11 cellular contexts compared by ENCODE assay signal in the genomic region with DNA sequence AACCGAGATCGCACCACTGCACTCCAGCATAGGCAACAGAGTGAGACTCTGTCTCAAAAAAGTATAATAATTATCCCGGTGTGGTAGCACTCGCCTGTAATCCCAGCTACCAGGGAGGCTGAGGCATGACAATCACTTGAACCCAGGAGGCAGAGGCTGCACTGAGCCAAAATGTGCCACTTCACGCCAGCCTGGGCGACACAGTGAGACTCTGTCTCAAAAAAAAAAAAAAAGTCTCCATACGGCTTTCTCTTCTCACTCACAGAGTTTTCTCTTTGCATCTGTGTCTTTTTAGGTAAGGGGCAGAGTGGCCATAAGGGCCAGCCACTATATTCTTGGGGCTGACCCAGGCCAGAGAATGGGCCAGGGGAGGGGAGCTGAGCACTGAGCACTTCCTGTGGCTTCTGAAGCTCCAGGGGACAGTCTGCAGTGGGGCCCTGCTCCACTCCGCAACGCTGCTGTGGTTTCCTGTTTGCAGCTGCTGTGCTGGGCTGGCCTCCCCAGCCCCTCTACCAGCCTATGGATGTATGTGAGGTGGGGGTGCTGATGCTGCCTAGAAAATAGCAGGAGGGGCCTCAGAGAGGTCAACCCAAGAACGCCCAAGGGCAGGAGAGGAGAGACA. TPM values are rescaled to one million over a fixed set of nuclear protein-coding genes. Genes with fewer than 3 reads are reported as not detected.
DNase-seq lines count a peak whose midpoint lies in the region; ATAC-seq, FAIRE-seq and TF ChIP-seq lines count a peak whose summit lies in the region.
"Had no signal": no experiment of that assay in that cellular context is flagged by ENCODE, and none has a peak within 500 bp of the region (broad histone marks: within the 10 kb centered on the region; RNA-seq: fewer than 3 reads in every experiment).

No MANE protein-coding gene starts in this region.

- no peak for TF ChIP-seq CTCF in WTC11 (IDR thresholded peaks at IDR 0.05)
- TF ChIP-seq CTCF in H1 (IDR thresholded peaks at IDR 0.05; ENCODE audit: control extremely low read depth in 1 of 3, insufficient read depth in 1 of 3, low read depth in 1 of 3, low read length in 3 of 3): no peak

- no peak overlapping the region for H2BK15ac ChIP-seq in H1 (ENCODE audit: low read length)

- H3K4me2 ChIP-seq in H1 (ENCODE audit: insufficient read depth in 1 of 2, low read depth in 2 of 2, low read length in 2 of 2): no peak overlapping the region

- no peak overlapping the region for H2BK5ac ChIP-seq in H1 (ENCODE audit: low read depth, low read length)

- no peak overlapping the region for H3K27ac Mint-ChIP-seq in WTC11

- peak; percentile 50 for DNase-seq in activated T-cell treated with anti-CD3 and anti-CD28 coated beads, Interleukin-2, amount 50 U/mL, for 1 hour
- DNase-seq in activated T-cell treated with anti-CD3 and anti-CD28 coated beads for 4 hours (no peak), WTC11 (ENCODE audit: low spot score) (no peak), H1 (ENCODE audit: low read depth in 1 of 2, low spot score in 2 of 2) (no peak), DMS 273 treated with DMSO at 0.1 percent for 48 hours (lab: John Stamatoyannopoulos, UW) (no peak), NCI-H2029 treated with DMSO at 0.1 percent for 48 hours (lab: John Stamatoyannopoulos, UW) (no peak), NCI-H748 (lab: John Stamatoyannopoulos, UW; ENCODE audit: unreplicated experiment) (no peak), NCI-H1092 treated with DMSO at 0.1 percent for 48 hours (lab: John Stamatoyannopoulos, UW) (no peak)

- peak; percentile 15; the same call in 1 of the 2 replicates for ATAC-seq in WTC11
- ATAC-seq: HCT116 had no signal

- H3K23me2 ChIP-seq in H1 (ENCODE audit: low read depth, low read length): no peaks in the 10 kb centered on the region

- H3K27me3 Mint-ChIP-seq in WTC11 (ENCODE audit: low read depth): no peaks in the 10 kb centered on the region

- no peak for TF ChIP-seq RAD21 in H1 (IDR thresholded peaks at IDR 0.05 in 1 of 2, conservative IDR thresholded peaks at IDR 0.05 in 1 of 2; ENCODE audit: low read depth in 2 of 2, low read length in 2 of 2)

- H3K18ac ChIP-seq in H1 (ENCODE audit: extremely low read depth, low read length): no peak overlapping the region

- no peaks in the 10 kb centered on the region for H3K79me2 ChIP-seq in H1 (ENCODE audit: control insufficient read depth in 1 of 2, insufficient read depth in 2 of 2, low read length in 2 of 2)

- H3K56ac ChIP-seq in H1 (replicated peaks; ENCODE audit: insufficient read length, low read depth, low read length): no peak overlapping the region

- H3K79me1 ChIP-seq in H1 (ENCODE audit: low read depth, low read length): no peaks in the 10 kb centered on the region

- H4K8ac ChIP-seq in H1 (ENCODE audit: extremely low read depth, insufficient read depth, low read length): peak overlapping the region; percentile 59; the same call in 1 of the 2 replicates

- no peaks in the 10 kb centered on the region for H4K20me1 ChIP-seq in H1 (replicated peaks in 1 of 2; ENCODE audit: control insufficient read depth in 1 of 2, insufficient read depth in 2 of 2, low read length in 2 of 2)

- CTCF ChIA-PET in WTC11 (lab: Charles Lee) (interaction anchor here (0.8 to 1.5 kb wide), 2 partner anchors 15 to 17 kb away, joined by 3 to 7 read pairs; no protein-coding TSS in a partner anchor), H1 (lab: Charles Lee; ENCODE audit: partially characterized antibody) (interaction anchor here (0.6 to 9.9 kb wide), 8 partner anchors 16 to 259 kb away, joined by 3 to 92 read pairs (median 3); a partner anchor contains a TSS)

- no peak overlapping the region for H3K9ac ChIP-seq in H1 (replicated peaks in 1 of 4; ENCODE audit: extremely low read depth in 1 of 4, low read depth in 3 of 4, low read length in 3 of 4)

- H4K5ac ChIP-seq in H1 (ENCODE audit: insufficient read length, low read depth, low read length): no peak overlapping the region

- H2BK120ac ChIP-seq in H1 (replicated peaks; ENCODE audit: low read depth, low read length): no peak overlapping the region

- H3K9me3 Mint-ChIP-seq in WTC11: no peaks in the 10 kb centered on the region

- TF ChIP-seq EP300 in H1 (IDR thresholded peaks at IDR 0.05; ENCODE audit: borderline replicate concordance in 1 of 2, low read depth in 2 of 2, low read length in 2 of 2): no peak

- H3K4me3 Mint-ChIP-seq in WTC11: no peak overlapping the region

- 84% methylated on average over 9 of the region's 10 CpGs; no CpG with 5 or more reads in 1 of the 2 experiments for WGBS in H1 (ENCODE audit: extremely low coverage in 1 of 2, insufficient coverage in 1 of 2, insufficient read length in 1 of 2, insufficient replicate concordance in 2 of 2, low coverage in 1 of 2, low lambda C conversion rate in 2 of 2, missing lambda C conversion rate in 1 of 2), 2 experiments

- no peaks in the 10 kb centered on the region for H3K9me3 ChIP-seq in H1 (ENCODE audit: insufficient read depth in 2 of 2, low read depth in 1 of 2, low read length in 1 of 2)

- no peaks in the 10 kb centered on the region for H3K27me3 ChIP-seq in H1 (replicated peaks in 1 of 4; ENCODE audit: control insufficient read depth in 3 of 4, extremely low read depth in 1 of 4, insufficient read depth in 3 of 4, low read length in 3 of 4)

- TF ChIP-seq POLR2A in H1 (IDR thresholded peaks at IDR 0.05; ENCODE audit: control extremely low read depth in 1 of 2, low read depth in 2 of 2, low read length in 2 of 2): no peak

- no peak for FAIRE-seq in H1 (lab: Jason Lieb, UNC)
- FAIRE-seq: islet of Langerhans had no signal

- no peak overlapping the region for H2AK5ac ChIP-seq in H1 (ENCODE audit: low read depth, low read length)

- no peak overlapping the region for H3K14ac ChIP-seq in H1 (ENCODE audit: insufficient read length)

- H3K4me3 ChIP-seq in H1 (ENCODE audit: extremely low read depth in 1 of 4, insufficient read depth in 2 of 4, low read depth in 3 of 4, low read length in 4 of 4): no peak overlapping the region

- H3K4me1 Mint-ChIP-seq in WTC11: 0 out of 2 replicates have a peak, but pooled peaks cover 3% of the 10 kb centered on the region

- H4K91ac ChIP-seq in H1 (replicated peaks; ENCODE audit: insufficient read length, low read length): no peak overlapping the region

- no peaks in the 10 kb centered on the region; a peak in 2 of 7 replicates for H3K4me1 ChIP-seq in H1 (replicated peaks in 1 of 4; ENCODE audit: control insufficient read depth in 3 of 4, insufficient read depth in 4 of 4, low read length in 3 of 4)

- no peak overlapping the region for H3K23ac ChIP-seq in H1 (ENCODE audit: insufficient read length)

- H3K36me3 Mint-ChIP-seq in WTC11: no peaks in the 10 kb centered on the region

- no peaks in the 10 kb centered on the region for H3K36me3 ChIP-seq in H1 (ENCODE audit: control insufficient read depth in 2 of 4, insufficient read depth in 4 of 4, low read length in 3 of 4)

- H2AFZ ChIP-seq in H1 (ENCODE audit: low read length): no peak overlapping the region

- H2BK12ac ChIP-seq in H1 (ENCODE audit: low read depth, low read length): no peak overlapping the region

- POLR2A ChIA-PET in WTC11 (lab: Charles Lee): no interaction called here
- POLR2A ChIA-PET in H1 (lab: Charles Lee; ENCODE audit: partially characterized antibody): interaction anchor here (1.3 to 1.7 kb wide), 3 partner anchors 12 to 18 kb away, joined by 3 to 6 read pairs (median 4); no protein-coding TSS in a partner anchor

- H3K27ac ChIP-seq in H1 (ENCODE audit: low read depth, low read length): no peak overlapping the region

- no peak overlapping the region for H2BK20ac ChIP-seq in H1 (ENCODE audit: low read length)

- H3K4ac ChIP-seq in H1 (replicated peaks; ENCODE audit: insufficient read length, low read depth, low read length): no peak overlapping the region

TF ChIP-seq in WTC11, 78 proteins besides CTCF, POLR2A, EP300 and RAD21 (continues in another document):
- TF ChIP-seq CREB1 (CRISPR knock-in tag; IDR thresholded peaks at IDR 0.05): no peak

TF ChIP-seq in H1, 55 proteins besides CTCF, POLR2A, EP300 and RAD21 (continues in another document):
- no peak for TF ChIP-seq SUZ12 (IDR thresholded peaks at IDR 0.05; ENCODE audit: low read length)
- TF ChIP-seq, protein P1, sequence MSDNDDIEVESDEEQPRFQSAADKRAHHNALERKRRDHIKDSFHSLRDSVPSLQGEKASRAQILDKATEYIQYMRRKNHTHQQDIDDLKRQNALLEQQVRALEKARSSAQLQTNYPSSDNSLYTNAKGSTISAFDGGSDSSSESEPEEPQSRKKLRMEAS (IDR thresholded peaks at IDR 0.05): no peak

RNA-seq across cellular contexts. Expression of a gene that starts 16.2 kb away (rescaled TPM):
- total RNA-seq in WTC11 (2021): 0.11 to 0.23 TPM (median 0.17 TPM) in 3 replicates
- total RNA-seq in H1 (2021; fragmentation: NEBNext Ultra II Directional; extraction: Animal tissue kit (Norgen Biotek cat#: 25700)): 0.19 TPM in 1 of 2 replicates, not detected in the other
- 0.17 and 0.18 TPM in 2 replicates for polyA plus RNA-seq in H1 (2011; rRNA removed)
- 0.25 TPM for polyA plus RNA-seq in H1 (2011; cell fraction: cytosol; rRNA removed)
- 0.37 TPM for polyA plus RNA-seq in H1 (2011; cell fraction: nucleus; rRNA removed)
- polyA plus RNA-seq in H1 (2012, experiment 1 of 2): 0.13 to 0.21 TPM (median 0.17 TPM) in 4 replicates
- 0.10 TPM for polyA plus RNA-seq in H1 (2012, experiment 2 of 2)
- 0.08 TPM for polyA plus RNA-seq in H1 (2013, experiment 1 of 2)
- polyA plus RNA-seq in H1 (2013, experiment 2 of 2): 0.02 TPM
- polyA minus RNA-seq in H1 (2011; rRNA and poly(A)+ RNA removed): 0.17 and 0.19 TPM in 2 replicates
- polyA minus RNA-seq in H1 (2011; cell fraction: cytosol; rRNA and poly(A)+ RNA removed): not detected
- polyA minus RNA-seq in H1 (2011; cell fraction: nucleus; rRNA and poly(A)+ RNA removed): not detected
- polyA plus RNA-seq: AG04450 had no signal

RNA-seq across cellular contexts. Expression of a gene that starts 24.3 kb away (rescaled TPM):
- total RNA-seq in WTC11 (2021): 83.2 to 89.4 TPM (median 88.4 TPM) in 3 replicates
- 94.2 and 95.5 TPM in 2 replicates for total RNA-seq in H1 (2021; fragmentation: NEBNext Ultra II Directional; extraction: Animal tissue kit (Norgen Biotek cat#: 25700))
- polyA plus RNA-seq in H1 (2011; rRNA removed): 98.4 and 148 TPM in 2 replicates
- polyA plus RNA-seq in H1 (2011; cell fraction: cytosol; rRNA removed): 114 TPM
- 38.7 TPM for polyA plus RNA-seq in H1 (2011; cell fraction: nucleus; rRNA removed)
- polyA plus RNA-seq in H1 (2012, experiment 1 of 2): 75.0 to 122 TPM (median 90.1 TPM) in 4 replicates
- polyA plus RNA-seq in H1 (2012, experiment 2 of 2): 222 TPM
- 120 TPM for polyA plus RNA-seq in H1 (2013, experiment 1 of 2)
- polyA plus RNA-seq in H1 (2013, experiment 2 of 2): 134 TPM
- polyA minus RNA-seq in H1 (2011; rRNA and poly(A)+ RNA removed): 33.6 and 51.7 TPM in 2 replicates
- 50.3 TPM for polyA minus RNA-seq in H1 (2011; cell fraction: cytosol; rRNA and poly(A)+ RNA removed)
- 18.1 TPM for polyA minus RNA-seq in H1 (2011; cell fraction: nucleus; rRNA and poly(A)+ RNA removed)

RNA-seq across cellular contexts. Expression of a gene that starts 56.4 kb away (rescaled TPM):
- total RNA-seq in WTC11 (2021): 71.1 to 88.9 TPM (median 80.3 TPM) in 3 replicates
- 76.7 and 77.7 TPM in 2 replicates for total RNA-seq in H1 (2021; fragmentation: NEBNext Ultra II Directional; extraction: Animal tissue kit (Norgen Biotek cat#: 25700))
- 49.7 and 74.5 TPM in 2 replicates for polyA plus RNA-seq in H1 (2011; rRNA removed)
- polyA plus RNA-seq in H1 (2011; cell fraction: cytosol; rRNA removed): 47.5 TPM
- polyA plus RNA-seq in H1 (2011; cell fraction: nucleus; rRNA removed): 57.4 TPM
- 32.6 to 40.3 TPM (median 35.4 TPM) in 4 replicates for polyA plus RNA-seq in H1 (2012, experiment 1 of 2)
- polyA plus RNA-seq in H1 (2012, experiment 2 of 2): 37.6 TPM
- 52.6 TPM for polyA plus RNA-seq in H1 (2013, experiment 1 of 2)
- 60.1 TPM for polyA plus RNA-seq in H1 (2013, experiment 2 of 2)
- polyA minus RNA-seq in H1 (2011; rRNA and poly(A)+ RNA removed): 42.7 and 55.0 TPM in 2 replicates
- 37.8 TPM for polyA minus RNA-seq in H1 (2011; cell fraction: cytosol; rRNA and poly(A)+ RNA removed)
- polyA minus RNA-seq in H1 (2011; cell fraction: nucleus; rRNA and poly(A)+ RNA removed): 20.0 TPM
